In genomic region chr12:121618659-121619233, GRCh38 we compare ENCODE assay signal across 1 cellular context.
TF ChIP-seq lines count a peak whose summit lies in the region.

No MANE protein-coding gene starts in this region.

TF ChIP-seq in HepG2, 621 proteins besides CTCF, POLR2A, EP300 and RAD21 (continued from another document):
- no peak for TF ChIP-seq ZNF709 (CRISPR knock-in tag; IDR thresholded peaks at IDR 0.05)
